ENCODE assay signal across 8 cellular contexts in the genomic region with DNA sequence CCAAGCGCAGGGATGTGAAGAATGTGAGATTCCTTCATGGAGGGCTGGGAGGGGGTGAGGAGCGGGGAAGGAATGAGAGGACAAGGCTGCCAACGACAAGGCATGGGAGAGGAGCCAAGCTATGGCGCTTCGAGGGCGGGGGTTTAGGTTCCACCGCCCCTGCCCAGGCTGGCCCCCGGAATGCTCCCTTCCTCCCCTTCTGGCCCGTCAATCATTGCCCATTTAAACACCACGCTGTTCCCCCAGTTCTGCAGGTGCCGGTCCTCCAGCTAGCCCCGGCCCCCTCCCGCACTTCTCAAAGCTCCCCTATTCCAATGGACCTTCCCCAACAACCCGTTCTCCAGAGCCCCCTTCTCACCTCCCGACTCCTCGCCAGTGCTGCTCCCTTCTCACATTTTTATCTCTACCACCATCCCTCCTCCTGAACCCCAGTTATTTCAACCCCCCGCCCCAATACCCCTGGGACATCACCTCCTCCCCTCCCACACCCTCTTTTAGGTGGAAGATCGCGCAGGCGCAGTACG. TPM values are rescaled to one million over a fixed set of nuclear protein-coding genes. Genes with fewer than 3 reads are reported as not detected.
DNase-seq lines count a peak whose midpoint lies in the region; ATAC-seq and TF ChIP-seq lines count a peak whose summit lies in the region.

No MANE protein-coding gene starts in this region.

- no peak for TF ChIP-seq CTCF in OCI-LY3 (IDR thresholded peaks at IDR 0.05; ENCODE audit: low read depth, low read length)
- no peak for TF ChIP-seq CTCF in colonic mucosa (IDR thresholded peaks at IDR 0.05)
- TF ChIP-seq CTCF in left lung (IDR thresholded peaks at IDR 0.05) = no peak

- H3K9me3 Mint-ChIP-seq in activated CD8-positive, alpha-beta memory T cell treated with anti-CD3 and anti-CD28 coated beads, Interleukin-2, amount 10 ng/mL, durations not matched to agents 7 days and 5 days (ENCODE audit: low read depth) = no peaks in the 10 kb centered on the region

- no peaks in the 10 kb centered on the region for H3K9me3 ChIP-seq in OCI-LY3 (ENCODE audit: insufficient read depth, low read length)
- H3K9me3 ChIP-seq in colonic mucosa = no peaks in the 10 kb centered on the region
- H3K9me3 ChIP-seq in left lung = no peaks in the 10 kb centered on the region

- H3K36me3 Mint-ChIP-seq in activated CD8-positive, alpha-beta memory T cell treated with anti-CD3 and anti-CD28 coated beads, Interleukin-2, amount 10 ng/mL, durations not matched to agents 7 days and 5 days = peaks cover 7% of the 10 kb centered on the region

- H3K4me3 ChIP-seq in OCI-LY3 (ENCODE audit: low read length) (peak overlapping the region; percentile 89), colonic mucosa (peak overlapping the region; percentile 60), left lung (peak overlapping the region; percentile 74 to 77)

- intact Hi-C loops in colonic mucosa (cut with DNase I) = loop anchor here (5.0 kb wide), 1 partner anchor 36 kb away; the partner anchor contains the start of gene ANKRD52
- intact Hi-C loops in left lung (cut with DNase I) = no loop called here

- H3K79me2 ChIP-seq in OCI-LY3 (ENCODE audit: low read length) = peaks cover 37% of the 10 kb centered on the region

- H3K27me3 Mint-ChIP-seq in activated CD8-positive, alpha-beta memory T cell treated with anti-CD3 and anti-CD28 coated beads, Interleukin-2, amount 10 ng/mL, durations not matched to agents 7 days and 5 days = no peaks in the 10 kb centered on the region

- CTCF ChIA-PET in activated CD8-positive, alpha-beta memory T cell treated with anti-CD3 and anti-CD28 coated beads, Interleukin-2, amount 10 ng/mL, durations not matched to agents 7 days and 5 days (lab: Charles Lee) = interaction anchor here (0.8 to 4.2 kb wide), 19 partner anchors 8 to 491 kb away, joined by 3 to 57 read pairs (median 6); partner anchors contain the start of genes ANKRD52, CNPY2, COQ10A and CS

- H3K4me3 Mint-ChIP-seq in activated CD8-positive, alpha-beta memory T cell treated with anti-CD3 and anti-CD28 coated beads, Interleukin-2, amount 10 ng/mL, durations not matched to agents 7 days and 5 days = peak overlapping the region; percentile 97

- H3K4me1 ChIP-seq in OCI-LY3 (ENCODE audit: low read length) (peaks cover 26% of the 10 kb centered on the region), colonic mucosa (peaks cover 20% of the 10 kb centered on the region), left lung (peaks cover 14 to 52% of the 10 kb centered on the region in 2 donors)

- H2AFZ ChIP-seq in OCI-LY3 (ENCODE audit: low read depth, low read length) = peak overlapping the region; percentile 77

- peak overlapping the region; percentile 73 for H3K27ac ChIP-seq in OCI-LY3 (ENCODE audit: low read length)
- H3K27ac ChIP-seq in colonic mucosa = peak overlapping the region; percentile 92
- H3K27ac ChIP-seq in left lung = peak overlapping the region; percentile 96 to 99

- DNase-seq in activated CD8-positive, alpha-beta memory T cell treated with anti-CD3 and anti-CD28 coated beads, Interleukin-2, amount 10 ng/mL, durations not matched to agents 7 days and 5 days = no peak
- DNase-seq in activated CD8-positive, alpha-beta memory T cell treated with anti-CD3 and anti-CD28 coated beads, Interleukin-2, amount 50 U/mL, for 4 hours = no peak
- DNase-seq in colonic mucosa (peak; percentile 53), left lung (peak in 1 of 2 donors; percentile 53), stromal cell of bone marrow (ENCODE audit: low read depth) (peak; percentile 58), NCI-H2081 treated with DMSO at 0.1 percent for 48 hours (lab: John Stamatoyannopoulos, UW) (no peak)

- H3K4me2 ChIP-seq in OCI-LY3 (ENCODE audit: low read length) = peak overlapping the region; percentile 91

- H4K20me1 ChIP-seq in OCI-LY3 (ENCODE audit: insufficient read depth, low read length) = peaks cover 5% of the 10 kb centered on the region; the same call in 1 of the 2 replicates

- peaks cover 42% of the 10 kb centered on the region for H3K4me1 Mint-ChIP-seq in activated CD8-positive, alpha-beta memory T cell treated with anti-CD3 and anti-CD28 coated beads, Interleukin-2, amount 10 ng/mL, durations not matched to agents 7 days and 5 days

- peak overlapping the region; percentile 93 for H3K27ac Mint-ChIP-seq in activated CD8-positive, alpha-beta memory T cell treated with anti-CD3 and anti-CD28 coated beads, Interleukin-2, amount 10 ng/mL, durations not matched to agents 7 days and 5 days

- H3K9ac ChIP-seq in OCI-LY3 (ENCODE audit: low read length) (peak overlapping the region; percentile 89), colonic mucosa (ENCODE audit: low read depth in 2 of 2, low read length in 2 of 2) (peak overlapping the region; percentile 90 to 93)

- H3K36me3 ChIP-seq in OCI-LY3 (replicated peaks; ENCODE audit: low read depth, low read length) (peaks cover 3% of the 10 kb centered on the region), colonic mucosa (no peaks in the 10 kb centered on the region), left lung (peaks cover 0 to 12% of the 10 kb centered on the region in 2 donors)

- H3K27me3 ChIP-seq in OCI-LY3 (ENCODE audit: low read depth, low read length) (no peaks in the 10 kb centered on the region), colonic mucosa (no peaks in the 10 kb centered on the region), left lung (no peaks in the 10 kb centered on the region)

- ATAC-seq in activated CD8-positive, alpha-beta memory T cell treated with anti-CD3 and anti-CD28 coated beads, Interleukin-2, amount 10 ng/mL, durations not matched to agents 7 days and 5 days = peak; percentile 37
- ATAC-seq in HG02623 (IDR thresholded peaks at IDR 0.05; ENCODE audit: unreplicated experiment) = peak; percentile 21
- peak; percentile 15 for ATAC-seq in left lung

RNA-seq across cellular contexts. Expression of gene RNF41, which starts 0.4 kb away (rescaled TPM):
- total RNA-seq in activated CD8-positive, alpha-beta memory T cell treated with anti-CD3 and anti-CD28 coated beads, Interleukin-2, amount 10 ng/mL, durations not matched to agents 7 days and 5 days = 10 to 100 TPM; 28.2 to 34.2 TPM
- total RNA-seq in colonic mucosa (10 to 100 TPM; 29.0 to 36.0 TPM), left lung (10 to 100 TPM; 50.3 to 51.4 TPM)

RNA-seq across cellular contexts. Expression of gene NABP2, which starts 2.8 kb away (rescaled TPM):
- 10 to 100 TPM; 62.8 to 80.6 TPM for total RNA-seq in activated CD8-positive, alpha-beta memory T cell treated with anti-CD3 and anti-CD28 coated beads, Interleukin-2, amount 10 ng/mL, durations not matched to agents 7 days and 5 days
- total RNA-seq in colonic mucosa (10 to 100 TPM; 30.3 to 68.4 TPM), left lung (10 to 100 TPM; 32.6 to 33.8 TPM)

RNA-seq across cellular contexts. Expression of gene SLC39A5, which starts 8.6 kb away (rescaled TPM):
- total RNA-seq in activated CD8-positive, alpha-beta memory T cell treated with anti-CD3 and anti-CD28 coated beads, Interleukin-2, amount 10 ng/mL, durations not matched to agents 7 days and 5 days = under 1 TPM; 0.87 to 0.96 TPM
- total RNA-seq in colonic mucosa (100 to 1,000 TPM; 158 to 163 TPM), left lung (under 1 TPM in 1 of 2 donors, not detected in 1; 0.29 TPM)

RNA-seq across cellular contexts. Expression of gene SMARCC2, which starts 32.0 kb away (rescaled TPM):
- 100 to 1,000 TPM; 147 to 150 TPM for total RNA-seq in activated CD8-positive, alpha-beta memory T cell treated with anti-CD3 and anti-CD28 coated beads, Interleukin-2, amount 10 ng/mL, durations not matched to agents 7 days and 5 days
- total RNA-seq in colonic mucosa = 10 to 100 TPM; 80.1 to 84.2 TPM
- 10 to 100 TPM; 84.3 to 84.9 TPM for total RNA-seq in left lung

RNA-seq across cellular contexts. Expression of gene ANKRD52, which starts 36.9 kb away (rescaled TPM):
- 10 to 100 TPM; 66.9 to 68.3 TPM for total RNA-seq in activated CD8-positive, alpha-beta memory T cell treated with anti-CD3 and anti-CD28 coated beads, Interleukin-2, amount 10 ng/mL, durations not matched to agents 7 days and 5 days
- total RNA-seq in colonic mucosa (10 to 100 TPM; 39.3 to 57.7 TPM), left lung (10 to 100 TPM; 33.3 to 39.3 TPM)

Comparison
In these comparisons a context has a peak if more than half of its experiments do, and no peak if none do; other contexts are left out.
1. DNase-seq: peak in colonic mucosa (single experiment) and stromal cell of bone marrow (single experiment); none in activated CD8-positive, alpha-beta memory T cell treated with anti-CD3 and anti-CD28 coated beads, Interleukin-2, amount 10 ng/mL, durations not matched to agents 7 days and 5 days (single experiment), activated CD8-positive, alpha-beta memory T cell treated with anti-CD3 and anti-CD28 coated beads, Interleukin-2, amount 50 U/mL, for 4 hours (single experiment) and NCI-H2081 treated with DMSO at 0.1 percent for 48 hours (single experiment).
2. RNA of gene SLC39A5, which starts 8.6 kb away (total RNA-seq): 158 to 163 TPM in colonic mucosa; 0.87 to 0.96 TPM in activated CD8-positive, alpha-beta memory T cell treated with anti-CD3 and anti-CD28 coated beads, Interleukin-2, amount 10 ng/mL, durations not matched to agents 7 days and 5 days and 0.29 TPM in left lung; every median in the first group is over 10 times any median in the second.
3. Peak in every context shown above with its lines, with median percentiles within 50 percentile points of each other: ATAC-seq, H3K27ac ChIP-seq and H3K4me3 ChIP-seq.